Comparison of ENCODE assay signal across 19 cellular contexts in genomic region chr4:27881705-27882104, GRCh38.
DNase-seq lines count a peak whose midpoint lies in the region; ATAC-seq and TF ChIP-seq lines count a peak whose summit lies in the region.
"Had no signal": no experiment of that assay in that cellular context is flagged by ENCODE, and none has a peak within 500 bp of the region (broad histone marks: within the 10 kb centered on the region; RNA-seq: fewer than 3 reads in every experiment).

No MANE protein-coding gene starts in this region.

- H3K36me3 ChIP-seq in A673 (ENCODE audit: insufficient read depth, low read length, poor library complexity, severe bottlenecking) (no peaks in the 10 kb centered on the region), heart right ventricle (no peaks in the 10 kb centered on the region)

- H3K27ac ChIP-seq in A673 (ENCODE audit: low read depth, low read length, poor library complexity, severe bottlenecking), result no peak overlapping the region
- no peak overlapping the region for H3K27ac ChIP-seq in heart right ventricle
- H3K27ac ChIP-seq: GM23248, SK-N-MC had no signal

- BruUV-seq in A673 (replicated peaks; lab: Mats Ljungman, UMichigan), result no TSS peak

- H3K27me3 ChIP-seq in A673 (replicated peaks; ENCODE audit: insufficient read depth, low read depth, low read length, poor library complexity), result no peaks in the 10 kb centered on the region
- no peaks in the 10 kb centered on the region for H3K27me3 ChIP-seq in heart right ventricle

- no peaks in the 10 kb centered on the region for H3K4me1 ChIP-seq in A673 (ENCODE audit: insufficient read depth, low read length, poor library complexity, severe bottlenecking)
- no peaks in the 10 kb centered on the region for H3K4me1 ChIP-seq in heart right ventricle

- CTCF ChIA-PET in A673 (lab: Charles Lee), result no interaction called here

- peak; percentile 89 for ATAC-seq in GM18861 (IDR thresholded peaks at IDR 0.05; ENCODE audit: unreplicated experiment)
- peak; percentile 50 for ATAC-seq in GM21717 (IDR thresholded peaks at IDR 0.05; ENCODE audit: unreplicated experiment)
- ATAC-seq in HG02981 (IDR thresholded peaks at IDR 0.05; ENCODE audit: unreplicated experiment), result peak; percentile 89
- ATAC-seq in HG03432 (IDR thresholded peaks at IDR 0.05; ENCODE audit: unreplicated experiment), result peak; percentile 82
- ATAC-seq in heart right ventricle, result no peak
- ATAC-seq: Panc1, Right ventricle myocardium inferior had no signal

- intact Hi-C loops in A673 (cut with micrococcal nuclease; ENCODE audit: unreplicated experiment) (no loop called here), heart right ventricle (cut with DNase I) (no loop called here)

- no peaks in the 10 kb centered on the region for H3K9me3 ChIP-seq in A673 (ENCODE audit: low read depth, low read length, poor library complexity, severe bottlenecking)
- H3K9me3 ChIP-seq in heart right ventricle, result peaks cover 0 to 3% (median 0%) of the 10 kb centered on the region in 11 donors

- POLR2A ChIA-PET in A673 (lab: Charles Lee; ENCODE audit: low non-redundant PET), result no interaction called here

- no peak for TF ChIP-seq CTCF in A673 (conservative IDR thresholded peaks at IDR 0.05; ENCODE audit: low read depth, low read length)
- no peak for TF ChIP-seq CTCF in heart right ventricle (IDR thresholded peaks at IDR 0.05)

- DNase-seq in A673 (ENCODE audit: low spot score) (no peak), heart right ventricle (no peak), NCI-H128 (lab: John Stamatoyannopoulos, UW; ENCODE audit: unreplicated experiment) (no peak)
- no peak for DNase-seq in activated CD4-positive, alpha-beta T cell treated with anti-CD3 and anti-CD28 coated beads, Interleukin-2, amount 50 U/mL, for 1 hour
- DNase-seq: COR-L47, GM23248, KBM-7, NCI-H1048, NCI-H1694 treated with DMSO at 0.1 percent for 48 hours, NCI-H446 treated with DMSO at 0.1 percent for 48 hours, NCI-H82, T-helper 1 cell had no signal

- H3K4me3 ChIP-seq in A673 (ENCODE audit: low read depth, low read length, poor library complexity, severe bottlenecking) (no peak overlapping the region), heart right ventricle (no peak overlapping the region)
- H3K4me3 ChIP-seq: GM23248, SK-N-MC had no signal

Comparison
In these comparisons a context has a peak if more than half of its experiments do, and no peak if none do; other contexts are left out.
1. ATAC-seq: peak in GM18861 (single experiment), GM21717 (single experiment), HG02981 (single experiment) and HG03432 (single experiment); none in heart right ventricle (0 of 8).